In genomic region chr2:61450144-61450543, GRCh38 we compare ENCODE assay signal across 15 cellular contexts. TPM values are rescaled to one million over a fixed set of nuclear protein-coding genes. Genes with fewer than 3 reads are reported as not detected.
DNase-seq lines count a peak whose midpoint lies in the region; ATAC-seq, FAIRE-seq and TF ChIP-seq lines count a peak whose summit lies in the region.
"Had no signal": no experiment of that assay in that cellular context is flagged by ENCODE, and none has a peak within 500 bp of the region (broad histone marks: within the 10 kb centered on the region; RNA-seq: fewer than 3 reads in every experiment).

No MANE protein-coding gene starts in this region.

- dilution Hi-C loops in mammary epithelial cell (cut with HindIII; ENCODE audit: low sequenced_read_pairs): no loop called here

- peaks cover 2% of the 10 kb centered on the region for H3K4me1 ChIP-seq in mammary epithelial cell (ENCODE audit: insufficient read depth, low read length)
- H3K4me1 ChIP-seq in small intestine (ENCODE audit: control insufficient read depth in 2 of 2, insufficient read depth in 1 of 2, low read depth in 1 of 2, low read length in 1 of 2): peaks cover 0 to 2% of the 10 kb centered on the region in 2 donors

- H3K4me1 Mint-ChIP-seq in natural killer cell treated with Interleukin-12 subunit alpha and Interleukin-12 subunit beta and Interleukin-15 and Interleukin-18, amount 100 ng/mL, for 72 hours (ENCODE audit: low read depth in 2 of 2): peaks cover 15 to 22% of the 10 kb centered on the region in 2 donors

- intact Hi-C loops in mammary epithelial cell (cut with micrococcal nuclease): no loop called here

- H3K4me2 ChIP-seq in mammary epithelial cell (ENCODE audit: insufficient read depth, low read depth, low read length): no peak overlapping the region

- H3K9me3 Mint-ChIP-seq in natural killer cell treated with Interleukin-12 subunit alpha and Interleukin-12 subunit beta and Interleukin-15 and Interleukin-18, amount 100 ng/mL, for 72 hours: no peaks in the 10 kb centered on the region
- H3K9me3 Mint-ChIP-seq: CD4-positive, alpha-beta memory T cell; WTC11 had no signal

- no peaks in the 10 kb centered on the region for H3K36me3 Mint-ChIP-seq in natural killer cell treated with Interleukin-12 subunit alpha and Interleukin-12 subunit beta and Interleukin-15 and Interleukin-18, amount 100 ng/mL, for 72 hours

- CTCF ChIA-PET in mammary epithelial cell (lab: Charles Lee; ENCODE audit: low non-redundant PET): no interaction called here

- H3K36me3 ChIP-seq in mammary epithelial cell (ENCODE audit: insufficient read depth, low read length): no peaks in the 10 kb centered on the region
- no peaks in the 10 kb centered on the region for H3K36me3 ChIP-seq in small intestine (ENCODE audit: control insufficient read depth in 2 of 2, insufficient read depth in 2 of 2, low read length in 2 of 2)
- H3K36me3 ChIP-seq: lower lobe of right lung, upper lobe of left lung had no signal

- no peak overlapping the region for H2AFZ ChIP-seq in mammary epithelial cell (ENCODE audit: low read depth, low read length)

- H4K20me1 ChIP-seq in mammary epithelial cell (ENCODE audit: insufficient read depth, low read length): no peaks in the 10 kb centered on the region

- no TSS peak for BruUV-seq in mammary epithelial cell (replicated peaks; lab: Mats Ljungman, UMichigan)

- no peak for FAIRE-seq in small intestine (lab: Jason Lieb, UNC)

- H3K4me3 Mint-ChIP-seq in natural killer cell treated with Interleukin-12 subunit alpha and Interleukin-12 subunit beta and Interleukin-15 and Interleukin-18, amount 100 ng/mL, for 72 hours: peak overlapping the region; percentile 19
- H3K4me3 Mint-ChIP-seq: WTC11 had no signal

- DNase-seq in SIG-M5 treated with dmso at 0.1 percent for 504 hours (lab: John Stamatoyannopoulos, UW; ENCODE audit: unreplicated experiment) (peak; percentile 30), SIG-M5 (lab: John Stamatoyannopoulos, UW) (no peak), mammary epithelial cell (peak; percentile 64), small intestine (no peak), iPS-NIHi11 (ENCODE audit: low spot score) (no peak), GDM1 (lab: John Stamatoyannopoulos, UW) (no peak)
- no peak for DNase-seq in natural killer cell treated with Interleukin-12 subunit alpha and Interleukin-12 subunit beta and Interleukin-15 and Interleukin-18, amount 100 ng/mL, for 72 hours (ENCODE audit: low spot score)
- DNase-seq: 8988T; CD4-positive, alpha-beta memory T cell; lower lobe of right lung; NCI-H1436; NCI-H748 treated with DMSO at 0.1 percent for 48 hours; upper lobe of left lung had no signal

- ATAC-seq in HG03565 (IDR thresholded peaks at IDR 0.05; ENCODE audit: unreplicated experiment): peak; percentile 54
- ATAC-seq in natural killer cell treated with Interleukin-12 subunit alpha and Interleukin-12 subunit beta and Interleukin-15 and Interleukin-18, amount 100 ng/mL, for 72 hours: peak; percentile 61 to 73
- ATAC-seq: WTC11 had no signal

- 61% methylated on average over 4 of the region's 4 CpGs for WGBS in mammary epithelial cell (ENCODE audit: low coverage, missing lambda C conversion rate)
- 77 to 87% (median 77%) methylated on average over 4 of the region's 4 CpGs for WGBS in small intestine, 3 donors

- no peak for TF ChIP-seq CTCF in mammary epithelial cell (conservative IDR thresholded peaks at IDR 0.05 in 1 of 2, IDR thresholded peaks at IDR 0.05 in 1 of 2; ENCODE audit: extremely low read depth in 1 of 2, insufficient read depth in 1 of 2, low read depth in 1 of 2, low read length in 2 of 2)

- H3K79me2 ChIP-seq in mammary epithelial cell (ENCODE audit: insufficient read depth, low read length): peaks cover 96% of the 10 kb centered on the region

- H3K9me3 ChIP-seq in mammary epithelial cell (replicated peaks; ENCODE audit: insufficient read depth, low read length) (no peaks in the 10 kb centered on the region), small intestine (ENCODE audit: control insufficient read depth, low read depth) (no peaks in the 10 kb centered on the region)
- H3K9me3 ChIP-seq: lower lobe of right lung, upper lobe of left lung had no signal

- no peak overlapping the region for H3K9ac ChIP-seq in mammary epithelial cell (ENCODE audit: insufficient read depth, low read length)

- H3K27ac Mint-ChIP-seq in natural killer cell treated with Interleukin-12 subunit alpha and Interleukin-12 subunit beta and Interleukin-15 and Interleukin-18, amount 100 ng/mL, for 72 hours: peak overlapping the region in 1 of 2 donors; percentile 65
- H3K27ac Mint-ChIP-seq: WTC11 had no signal

- H3K27me3 Mint-ChIP-seq in natural killer cell treated with Interleukin-12 subunit alpha and Interleukin-12 subunit beta and Interleukin-15 and Interleukin-18, amount 100 ng/mL, for 72 hours: no peaks in the 10 kb centered on the region
- H3K27me3 Mint-ChIP-seq: CD4-positive, alpha-beta memory T cell had no signal

- in situ Hi-C loops in mammary epithelial cell (cut with MboI; ENCODE audit: low sequenced_read_pairs in 2 of 2): no loop called here

- H3K27me3 ChIP-seq in mammary epithelial cell (ENCODE audit: insufficient read depth, low read length): no peaks in the 10 kb centered on the region
- H3K27me3 ChIP-seq in small intestine (ENCODE audit: control insufficient read depth in 2 of 2, insufficient read depth in 2 of 2, low read length in 2 of 2): no peaks in the 10 kb centered on the region
- H3K27me3 ChIP-seq: upper lobe of left lung had no signal

- H3K4me3 ChIP-seq in mammary epithelial cell (replicated peaks in 1 of 3; ENCODE audit: insufficient read depth in 1 of 3, low read depth in 2 of 3, low read length in 3 of 3) (no peak overlapping the region), small intestine (ENCODE audit: low read depth in 1 of 2, low read length in 2 of 2) (no peak overlapping the region)
- H3K4me3 ChIP-seq: lower lobe of right lung, upper lobe of left lung had no signal

- no peak overlapping the region for H3K27ac ChIP-seq in mammary epithelial cell (ENCODE audit: insufficient read depth, low read depth, low read length)
- no peak overlapping the region for H3K27ac ChIP-seq in small intestine (ENCODE audit: low read depth in 1 of 2, low read length in 1 of 2)
- H3K27ac ChIP-seq: lower lobe of right lung, upper lobe of left lung had no signal

RNA-seq across cellular contexts. Expression of gene USP34, which starts 20.7 kb away (rescaled TPM):
- total RNA-seq in mammary epithelial cell: 100 to 1,000 TPM in 1 of 2 donors, 10 to 100 TPM in 1; 84.5 to 108 TPM
- polyA plus RNA-seq in mammary epithelial cell (23.1 TPM), small intestine (10 to 100 TPM; 35.0 to 48.1 (median 40.5) TPM)
- 193 TPM for polyA minus RNA-seq in mammary epithelial cell
- 100 to 1,000 TPM in 1 of 2 donors, 10 to 100 TPM in 1; 92.3 to 125 TPM for total RNA-seq in natural killer cell treated with Interleukin-12 subunit alpha and Interleukin-12 subunit beta and Interleukin-15 and Interleukin-18, amount 100 ng/mL, for 72 hours

Comparison
In these comparisons a context has a peak if more than half of its experiments do, and no peak if none do; other contexts are left out.
1. DNase-seq: peak in SIG-M5 treated with dmso at 0.1 percent for 504 hours (single experiment) and mammary epithelial cell (single experiment); none in SIG-M5 (single experiment), natural killer cell treated with Interleukin-12 subunit alpha and Interleukin-12 subunit beta and Interleukin-15 and Interleukin-18, amount 100 ng/mL, for 72 hours (single experiment), small intestine (single experiment), iPS-NIHi11 (single experiment) and GDM1 (single experiment).